23 cellular contexts compared by ENCODE assay signal in genomic region chr2:231467016-231467545, GRCh38.
"Had no signal": no experiment of that assay in that cellular context is flagged by ENCODE, and none has a peak within 500 bp of the region (broad histone marks: within the 10 kb centered on the region; RNA-seq: fewer than 3 reads in every experiment).

No MANE protein-coding gene starts in this region.

- H3K27ac Mint-ChIP-seq: activated B cell treated with CpG ODN at 0.5 μM for 24 hours; activated CD8-positive, alpha-beta memory T cell treated with anti-CD3 and anti-CD28 coated beads, Interleukin-2, amount 10 ng/mL, durations not matched to agents 7 days and 5 days had no signal

- ATAC-seq: activated CD8-positive, alpha-beta memory T cell treated with anti-CD3 and anti-CD28 coated beads, Interleukin-2, amount 10 ng/mL, durations not matched to agents 7 days and 5 days; activated CD8-positive, alpha-beta T cell treated with anti-CD3 and anti-CD28 coated beads for 36 hours; activated naive CD4-positive, alpha-beta T cell treated with anti-CD3 and anti-CD28 coated beads, Interleukin-2, amount 50 U/mL, for 72 hours; foreskin keratinocyte; upper lobe of right lung had no signal

- H3K27me3 Mint-ChIP-seq: activated B cell treated with CpG ODN at 0.5 μM for 24 hours; activated CD8-positive, alpha-beta memory T cell treated with anti-CD3 and anti-CD28 coated beads, Interleukin-2, amount 10 ng/mL, durations not matched to agents 7 days and 5 days; activated CD8-positive, alpha-beta T cell treated with anti-CD3 and anti-CD28 coated beads for 36 hours; dendritic cell treated with granulocyte-macrophage colony-stimulating factor and Interleukin-4, amounts not matched to agents 40 ng/mL and 50 ng/mL, for 4 days had no signal

- H3K27me3 ChIP-seq: foreskin keratinocyte, SJSA1, upper lobe of right lung had no signal

- H3K4me3 ChIP-seq: left ventricle myocardium inferior, SJSA1, thoracic aorta, upper lobe of right lung had no signal

- H3K4me3 Mint-ChIP-seq: dendritic cell treated with granulocyte-macrophage colony-stimulating factor and Interleukin-4, amounts not matched to agents 40 ng/mL and 50 ng/mL, for 4 days had no signal

- H3K9me3 Mint-ChIP-seq: activated B cell treated with CpG ODN at 0.5 μM for 24 hours; activated CD8-positive, alpha-beta T cell treated with anti-CD3 and anti-CD28 coated beads for 36 hours; activated naive CD4-positive, alpha-beta T cell treated with anti-CD3 and anti-CD28 coated beads, Interleukin-2, amount 50 U/mL, for 72 hours; dendritic cell treated with granulocyte-macrophage colony-stimulating factor and Interleukin-4, amounts not matched to agents 40 ng/mL and 50 ng/mL, for 4 days; nephron progenitor cell had no signal

- DNase-seq: activated B cell treated with CpG ODN at 0.5 μM for 24 hours; activated CD4-positive, alpha-beta T cell treated with anti-CD3 and anti-CD28 coated beads for 4 hours; activated CD8-positive, alpha-beta memory T cell treated with anti-CD3 and anti-CD28 coated beads, Interleukin-2, amount 10 ng/mL, durations not matched to agents 7 days and 5 days; activated CD8-positive, alpha-beta T cell treated with anti-CD3 and anti-CD28 coated beads for 36 hours; activated gamma-delta T cell treated with Interleukin-2 at 50 U/mL for 16 hours; activated T-cell treated with anti-CD3 and anti-CD28 coated beads for 4 hours; amygdala; effector CD4-positive, alpha-beta T cell; foreskin keratinocyte; left ventricle myocardium inferior; mammary epithelial cell; midbrain; nephron progenitor cell; occipital lobe; posterior cingulate gyrus; stimulated activated CD4-positive, alpha-beta T cell treated with anti-CD3 and anti-CD28 coated beads, Interleukin-4, amount 100 ng/mL, for 1 hour; stimulated activated naive CD4-positive, alpha-beta T cell; T1000 had no signal

- H3K27ac ChIP-seq: foreskin keratinocyte, left ventricle myocardium inferior, SJSA1, thoracic aorta, upper lobe of right lung had no signal

- H3K9me3 ChIP-seq: left ventricle myocardium inferior, SJSA1, thoracic aorta, upper lobe of right lung had no signal
